ENCODE assay signal across 25 cellular contexts in the genomic region with DNA sequence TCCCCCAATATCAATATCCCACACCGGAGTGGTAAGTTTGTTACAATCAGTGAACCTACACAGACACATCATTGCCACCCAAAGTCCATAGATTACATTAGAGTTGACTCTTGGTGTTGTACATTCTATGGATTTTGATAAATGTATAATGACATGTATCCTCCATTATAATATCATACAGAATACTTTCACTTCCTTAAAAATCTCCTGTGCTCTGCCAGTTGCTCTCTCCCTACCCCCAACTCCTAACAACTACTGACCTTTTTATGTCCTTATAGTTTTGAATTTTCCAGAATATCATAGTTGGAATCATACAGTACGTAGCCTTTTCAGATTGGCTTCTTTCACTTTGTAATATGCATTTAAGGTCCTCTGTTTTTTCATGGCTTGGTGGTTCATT.
"Had no signal": no experiment of that assay in that cellular context is flagged by ENCODE, and none has a peak within 500 bp of the region (broad histone marks: within the 10 kb centered on the region; RNA-seq: fewer than 3 reads in every experiment).

No MANE protein-coding gene starts in this region.

- H3K27ac ChIP-seq: gastroesophageal sphincter, hepatocyte, left ventricle myocardium inferior, neutrophil, ovary, right lobe of liver, testis had no signal

- H3K4me3 ChIP-seq: gastroesophageal sphincter, hepatocyte, left ventricle myocardium inferior, lung, ovary, right lobe of liver, testis had no signal

- H3K27me3 Mint-ChIP-seq: activated B cell treated with CpG ODN at 0.5 μM for 24 hours; activated CD4-positive, alpha-beta T cell treated with anti-CD3 and anti-CD28 coated beads for 36 hours; activated CD8-positive, alpha-beta memory T cell treated with anti-CD3 and anti-CD28 coated beads, Interleukin-2, amount 10 ng/mL, durations not matched to agents 7 days and 5 days; activated naive CD4-positive, alpha-beta T cell treated with anti-CD3 and anti-CD28 coated beads, Interleukin-2, amount 50 U/mL, for 24 hours; activated naive CD8-positive, alpha-beta T cell treated with anti-CD3 and anti-CD28 coated beads, Interleukin-2, amount 50 U/mL, for 24 hours; progenitor cell of endocrine pancreas had no signal

- H3K4me1 Mint-ChIP-seq: activated CD4-positive, alpha-beta T cell treated with anti-CD3 and anti-CD28 coated beads for 36 hours; activated naive CD4-positive, alpha-beta T cell treated with anti-CD3 and anti-CD28 coated beads, Interleukin-2, amount 50 U/mL, for 24 hours; activated naive CD8-positive, alpha-beta T cell treated with anti-CD3 and anti-CD28 coated beads, Interleukin-2, amount 50 U/mL, for 24 hours; nephron progenitor cell had no signal

- H3K4me1 ChIP-seq: gastroesophageal sphincter, left ventricle myocardium inferior, right lobe of liver, testis had no signal

- H2AFZ ChIP-seq: hepatocyte had no signal

- H3K4me2 ChIP-seq: hepatocyte had no signal

- H3K79me2 ChIP-seq: hepatocyte had no signal

- H3K27ac Mint-ChIP-seq: activated B cell treated with CpG ODN at 0.5 μM for 24 hours; activated CD4-positive, alpha-beta T cell treated with anti-CD3 and anti-CD28 coated beads for 36 hours; activated CD8-positive, alpha-beta memory T cell treated with anti-CD3 and anti-CD28 coated beads, Interleukin-2, amount 10 ng/mL, durations not matched to agents 7 days and 5 days; activated CD8-positive, alpha-beta T cell treated with anti-CD3 and anti-CD28 coated beads, Interleukin-2, amount 10 ng/mL, durations not matched to agents 7 days and 5 days; activated naive CD4-positive, alpha-beta T cell treated with anti-CD3 and anti-CD28 coated beads, Interleukin-2, amount 50 U/mL, for 24 hours; activated naive CD8-positive, alpha-beta T cell treated with anti-CD3 and anti-CD28 coated beads, Interleukin-2, amount 50 U/mL, for 24 hours; activated T-helper 2 cell treated with anti-CD3 and anti-CD28 coated beads, Interferon-gamma antibody, Interleukin-2, Interleukin-4, amounts not matched to agents 10 μg/mL and 5 μg/mL and 100 μg/mL, durations not matched to agents 14 hours and 24 hours and 36 hours; nephron progenitor cell; progenitor cell of endocrine pancreas had no signal

- H3K9me3 ChIP-seq: gastroesophageal sphincter, left ventricle myocardium inferior, neutrophil, ovary, right lobe of liver, testis had no signal

- H3K4me3 Mint-ChIP-seq: activated B cell treated with CpG ODN at 0.5 μM for 24 hours; activated CD4-positive, alpha-beta T cell treated with anti-CD3 and anti-CD28 coated beads for 36 hours; activated CD8-positive, alpha-beta memory T cell treated with anti-CD3 and anti-CD28 coated beads, Interleukin-2, amount 10 ng/mL, durations not matched to agents 7 days and 5 days; activated CD8-positive, alpha-beta T cell treated with anti-CD3 and anti-CD28 coated beads, Interleukin-2, amount 10 ng/mL, durations not matched to agents 7 days and 5 days; activated naive CD4-positive, alpha-beta T cell treated with anti-CD3 and anti-CD28 coated beads, Interleukin-2, amount 50 U/mL, for 24 hours; activated naive CD8-positive, alpha-beta T cell treated with anti-CD3 and anti-CD28 coated beads, Interleukin-2, amount 50 U/mL, for 24 hours; nephron progenitor cell had no signal

- ATAC-seq: activated CD4-positive, alpha-beta T cell treated with anti-CD3 and anti-CD28 coated beads for 36 hours; activated CD8-positive, alpha-beta memory T cell treated with anti-CD3 and anti-CD28 coated beads, Interleukin-2, amount 10 ng/mL, durations not matched to agents 7 days and 5 days; activated CD8-positive, alpha-beta T cell treated with anti-CD3 and anti-CD28 coated beads, Interleukin-2, amount 10 ng/mL, durations not matched to agents 7 days and 5 days; activated naive CD8-positive, alpha-beta T cell treated with anti-CD3 and anti-CD28 coated beads, Interleukin-2, amount 50 U/mL, for 24 hours; gastroesophageal sphincter; right lobe of liver had no signal

- H3K27me3 ChIP-seq: gastroesophageal sphincter, hepatocyte, neutrophil, ovary, right lobe of liver, testis had no signal

- DNase-seq: activated B cell treated with CpG ODN at 0.5 μM for 24 hours; activated CD4-positive, alpha-beta T cell treated with anti-CD3 and anti-CD28 coated beads for 36 hours; activated CD8-positive, alpha-beta memory T cell treated with anti-CD3 and anti-CD28 coated beads, Interleukin-2, amount 10 ng/mL, durations not matched to agents 7 days and 5 days; activated CD8-positive, alpha-beta T cell treated with anti-CD3 and anti-CD28 coated beads, Interleukin-2, amount 10 ng/mL, durations not matched to agents 7 days and 5 days; activated naive CD8-positive, alpha-beta T cell treated with anti-CD3 and anti-CD28 coated beads, Interleukin-2, amount 50 U/mL, for 24 hours; activated T-cell treated with anti-CD3 and anti-CD28 coated beads, Interleukin-2, amount 50 U/mL, for 48 hours; amygdala; central memory CD4-positive, alpha-beta T cell; islet precursor cell; left ventricle myocardium inferior; nephron progenitor cell; ovary; right lobe of liver; stimulated activated CD4-positive, alpha-beta T cell treated with anti-CD3 and anti-CD28 coated beads, Interleukin-2, amount 100 ng/mL, for 48 hours; stimulated activated naive CD4-positive, alpha-beta T cell treated with Interleukin-2 at 50 U/mL for 16 hours; T1000; testis; trophoblast cell had no signal

- H3K36me3 ChIP-seq: gastroesophageal sphincter, left ventricle myocardium inferior, neutrophil, ovary, right lobe of liver had no signal

- H3K9me3 Mint-ChIP-seq: activated B cell treated with CpG ODN at 0.5 μM for 24 hours; activated naive CD4-positive, alpha-beta T cell treated with anti-CD3 and anti-CD28 coated beads, Interleukin-2, amount 50 U/mL, for 24 hours; activated naive CD8-positive, alpha-beta T cell treated with anti-CD3 and anti-CD28 coated beads, Interleukin-2, amount 50 U/mL, for 24 hours; activated T-helper 2 cell treated with anti-CD3 and anti-CD28 coated beads, Interferon-gamma antibody, Interleukin-2, Interleukin-4, amounts not matched to agents 10 μg/mL and 5 μg/mL and 100 μg/mL, durations not matched to agents 14 hours and 24 hours and 36 hours; nephron progenitor cell had no signal
